Comparison of ENCODE assay signal across 21 cellular contexts in the genomic region with DNA sequence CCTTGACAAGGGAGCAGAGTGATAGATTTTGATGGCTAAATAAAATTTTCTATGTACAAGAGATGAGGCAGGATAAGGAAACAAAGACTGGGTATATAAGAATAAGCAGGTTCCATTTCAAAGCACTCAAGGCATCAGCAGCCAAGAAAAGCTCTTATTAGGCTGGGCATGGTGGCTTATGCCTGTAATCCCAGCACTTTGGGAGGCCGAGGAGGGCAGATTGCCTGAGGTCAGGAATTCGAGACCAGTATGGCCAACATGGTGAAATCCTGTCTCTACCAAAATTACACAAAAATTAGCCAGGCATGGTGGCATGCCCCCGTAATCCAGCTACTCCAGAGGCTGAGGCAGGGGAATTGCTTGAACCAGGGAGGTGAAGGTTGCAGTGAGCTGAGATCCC.
"Had no signal": no experiment of that assay in that cellular context is flagged by ENCODE, and none has a peak within 500 bp of the region (broad histone marks: within the 10 kb centered on the region; RNA-seq: fewer than 3 reads in every experiment).

No MANE protein-coding gene starts in this region.

- H3K27me3 ChIP-seq: MG63 had no signal

- H3K4me3 Mint-ChIP-seq: T-cell; T-helper 1 cell treated with Interleukin-12 subunit alpha and Interleukin-12 subunit beta and Interleukin-4 antibody, amounts not matched to agents 30 μg/mL and 1 μg/mL, for 36 hours had no signal

- H3K36me3 Mint-ChIP-seq: T-cell had no signal

- H3K4me2 ChIP-seq: SK-N-SH had no signal

- H3K27me3 Mint-ChIP-seq: T-cell had no signal

- ATAC-seq: T-cell had no signal

- H3K4me3 ChIP-seq: MG63 had no signal

- H3K4me1 Mint-ChIP-seq: T-cell had no signal

- H3K36me3 ChIP-seq: MG63 had no signal

- H3K27ac Mint-ChIP-seq: T-cell; T-helper 1 cell treated with Interleukin-12 subunit alpha and Interleukin-12 subunit beta and Interleukin-4 antibody, amounts not matched to agents 30 μg/mL and 1 μg/mL, for 36 hours had no signal

- H3K9ac ChIP-seq: SK-N-SH had no signal

- DNase-seq: KBM-7, MG63, NCI-H1092, NCI-H1436, NCI-H187, NCI-H2029, NCI-H2081 treated with DMSO at 0.1 percent for 48 hours, NCI-H2171, NCI-H226, NCI-H446, NCI-H510A, NCI-H524 treated with DMSO at 0.1 percent for 48 hours, NCI-H82, Right ventricle myocardium superior, RPMI8226, SIG-M5, SK-N-SH, SW 1271, T-cell had no signal

- H3K27ac ChIP-seq: HL-60 had no signal

- H3K9me3 ChIP-seq: MG63, SK-N-SH had no signal
